Comparison of ENCODE assay signal across 11 cellular contexts in the genomic region with DNA sequence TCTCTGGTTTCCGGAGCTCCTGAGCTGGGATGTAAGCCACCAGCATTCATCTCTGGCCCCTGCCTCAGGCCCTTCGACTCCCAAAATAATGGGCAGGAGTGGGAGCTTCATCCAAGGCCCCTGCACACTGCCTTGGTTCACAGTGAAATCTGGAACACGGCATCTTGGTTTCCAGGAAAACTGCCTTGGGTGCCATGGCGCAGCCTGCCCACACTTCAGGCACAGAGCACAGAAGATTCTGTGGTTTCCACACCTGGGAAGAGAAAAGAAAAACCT.
"Had no signal": no experiment of that assay in that cellular context is flagged by ENCODE, and none has a peak within 500 bp of the region (broad histone marks: within the 10 kb centered on the region; RNA-seq: fewer than 3 reads in every experiment).

No MANE protein-coding gene starts in this region.

- H3K36me3 Mint-ChIP-seq: activated naive CD4-positive, alpha-beta T cell treated with anti-CD3 and anti-CD28 coated beads, Interleukin-2, amount 50 U/mL, for 24 hours; immature natural killer cell; WTC11 had no signal

- H3K4me3 ChIP-seq: right atrium auricular region, upper lobe of left lung had no signal

- H3K4me1 Mint-ChIP-seq: activated CD4-positive, alpha-beta T cell treated with anti-CD3 and anti-CD28 coated beads, Interleukin-2, amount 10 ng/mL, durations not matched to agents 24 days and 14 days; activated naive CD4-positive, alpha-beta T cell treated with anti-CD3 and anti-CD28 coated beads, Interleukin-2, amount 50 U/mL, for 24 hours; immature natural killer cell had no signal

- H3K9me3 ChIP-seq: right atrium auricular region, upper lobe of left lung had no signal

- H3K27me3 ChIP-seq: right atrium auricular region, upper lobe of left lung had no signal

- H3K27ac Mint-ChIP-seq: activated CD4-positive, alpha-beta T cell treated with anti-CD3 and anti-CD28 coated beads, Interleukin-2, amount 10 ng/mL, durations not matched to agents 24 days and 14 days; activated naive CD4-positive, alpha-beta T cell treated with anti-CD3 and anti-CD28 coated beads, Interleukin-2, amount 50 U/mL, for 24 hours; activated T-helper 17 cell treated with anti-CD3 and anti-CD28 coated beads, Interleukin-2, amount 50 U/mL, for 72 hours; immature natural killer cell; WTC11 had no signal

- H3K27me3 Mint-ChIP-seq: activated naive CD4-positive, alpha-beta T cell treated with anti-CD3 and anti-CD28 coated beads, Interleukin-2, amount 50 U/mL, for 24 hours had no signal

- H3K9me3 Mint-ChIP-seq: activated CD4-positive, alpha-beta T cell treated with anti-CD3 and anti-CD28 coated beads, Interleukin-2, amount 10 ng/mL, durations not matched to agents 24 days and 14 days; activated naive CD4-positive, alpha-beta T cell treated with anti-CD3 and anti-CD28 coated beads, Interleukin-2, amount 50 U/mL, for 24 hours; activated T-helper 17 cell treated with anti-CD3 and anti-CD28 coated beads, Interleukin-2, amount 50 U/mL, for 72 hours; immature natural killer cell had no signal

- H3K4me3 Mint-ChIP-seq: activated CD4-positive, alpha-beta T cell treated with anti-CD3 and anti-CD28 coated beads, Interleukin-2, amount 10 ng/mL, durations not matched to agents 24 days and 14 days; activated naive CD4-positive, alpha-beta T cell treated with anti-CD3 and anti-CD28 coated beads, Interleukin-2, amount 50 U/mL, for 24 hours; activated T-helper 17 cell treated with anti-CD3 and anti-CD28 coated beads, Interleukin-2, amount 50 U/mL, for 72 hours; immature natural killer cell; WTC11 had no signal

- H3K27ac ChIP-seq: right atrium auricular region, upper lobe of left lung had no signal

- ATAC-seq: activated T-helper 17 cell treated with anti-CD3 and anti-CD28 coated beads, Interleukin-2, amount 50 U/mL, for 72 hours had no signal

- DNase-seq: activated CD4-positive, alpha-beta T cell treated with anti-CD3 and anti-CD28 coated beads, Interleukin-2, amount 10 ng/mL, durations not matched to agents 24 days and 14 days; activated CD8-positive, alpha-beta memory T cell treated with anti-CD3 and anti-CD28 coated beads for 24 hours; cerebellar nuclear complex; dermis blood vessel endothelial cell; immature natural killer cell; stimulated activated naive CD4-positive, alpha-beta T cell had no signal

- H3K36me3 ChIP-seq: right atrium auricular region, upper lobe of left lung had no signal
